ENCODE assay signal across 26 cellular contexts in genomic region chr10:791639-792038, GRCh38.
DNase-seq lines count a peak whose midpoint lies in the region; ATAC-seq, FAIRE-seq and TF ChIP-seq lines count a peak whose summit lies in the region.
"Had no signal": no experiment of that assay in that cellular context is flagged by ENCODE, and none has a peak within 500 bp of the region (broad histone marks: within the 10 kb centered on the region; RNA-seq: fewer than 3 reads in every experiment).

No MANE protein-coding gene starts in this region.

- no peak overlapping the region for H3K27ac Mint-ChIP-seq in activated CD4-positive, alpha-beta memory T cell treated with anti-CD3 and anti-CD28 coated beads for 36 hours
- no peak overlapping the region for H3K27ac Mint-ChIP-seq in activated CD4-positive, alpha-beta memory T cell treated with anti-CD3 and anti-CD28 coated beads, Interleukin-2, amount 10 ng/mL, durations not matched to agents 7 days and 5 days
- peak overlapping the region; percentile 15 for H3K27ac Mint-ChIP-seq in astrocyte (ENCODE audit: unreplicated experiment)
- H3K27ac Mint-ChIP-seq: B cell had no signal

- no peak overlapping the region for H3K4me3 Mint-ChIP-seq in activated CD4-positive, alpha-beta memory T cell treated with anti-CD3 and anti-CD28 coated beads for 36 hours
- no peak overlapping the region for H3K4me3 Mint-ChIP-seq in activated CD4-positive, alpha-beta memory T cell treated with anti-CD3 and anti-CD28 coated beads, Interleukin-2, amount 10 ng/mL, durations not matched to agents 7 days and 5 days
- H3K4me3 Mint-ChIP-seq in astrocyte (ENCODE audit: unreplicated experiment): no peak overlapping the region
- H3K4me3 Mint-ChIP-seq: B cell, CD14-positive monocyte had no signal

- H2AFZ ChIP-seq in astrocyte (ENCODE audit: low read depth, low read length) (no peak overlapping the region), mesenchymal stem cell (ENCODE audit: low read depth, low read length) (no peak overlapping the region)
- H2AFZ ChIP-seq: PC-9 had no signal

- H3K9me3 ChIP-seq in astrocyte (ENCODE audit: insufficient read depth, low read depth, low read length): no peaks in the 10 kb centered on the region
- peaks cover 6% of the 10 kb centered on the region for H3K9me3 ChIP-seq in mesenchymal stem cell (ENCODE audit: control insufficient read depth, low read length)
- H3K9me3 ChIP-seq: SK-N-SH had no signal

- no peak for ATAC-seq in sciatic nerve

- H2BK15ac ChIP-seq in mesenchymal stem cell (ENCODE audit: low read depth, poor library complexity, severe bottlenecking): no peak overlapping the region

- peaks cover 7% of the 10 kb centered on the region for H3K36me3 Mint-ChIP-seq in activated CD4-positive, alpha-beta memory T cell treated with anti-CD3 and anti-CD28 coated beads for 36 hours
- H3K36me3 Mint-ChIP-seq in activated CD4-positive, alpha-beta memory T cell treated with anti-CD3 and anti-CD28 coated beads, Interleukin-2, amount 10 ng/mL, durations not matched to agents 7 days and 5 days (ENCODE audit: low read depth): peaks cover 12% of the 10 kb centered on the region
- H3K36me3 Mint-ChIP-seq in astrocyte (ENCODE audit: low read depth, unreplicated experiment): peaks cover 18% of the 10 kb centered on the region
- H3K36me3 Mint-ChIP-seq: CD14-positive monocyte had no signal

- no peaks in the 10 kb centered on the region for H3K79me2 ChIP-seq in astrocyte (ENCODE audit: insufficient read depth, low read length)

- no peak overlapping the region for H3K18ac ChIP-seq in mesenchymal stem cell (ENCODE audit: low read depth in 1 of 2, low read length in 2 of 2)

- H3K36me3 ChIP-seq in astrocyte (ENCODE audit: insufficient read depth, low read length) (no peaks in the 10 kb centered on the region), mesenchymal stem cell (ENCODE audit: control insufficient read depth in 1 of 2, insufficient read depth in 2 of 2, low read depth in 1 of 2, low read length in 2 of 2) (peaks cover 0 to 6% of the 10 kb centered on the region in 2 experiments)

- peak overlapping the region in 1 of 2 experiments; percentile 0 for H3K14ac ChIP-seq in mesenchymal stem cell (ENCODE audit: low read length in 2 of 2)

- intact Hi-C loops in activated CD4-positive, alpha-beta memory T cell treated with anti-CD3 and anti-CD28 coated beads for 36 hours (cut with micrococcal nuclease): no loop called here
- intact Hi-C loops in sciatic nerve (cut with DNase I): no loop called here

- peaks cover 13% of the 10 kb centered on the region for H4K20me1 ChIP-seq in astrocyte (ENCODE audit: insufficient read depth, low read length)

- no peaks in the 10 kb centered on the region for H3K4me1 Mint-ChIP-seq in activated CD4-positive, alpha-beta memory T cell treated with anti-CD3 and anti-CD28 coated beads for 36 hours (ENCODE audit: low read depth)
- no peaks in the 10 kb centered on the region for H3K4me1 Mint-ChIP-seq in activated CD4-positive, alpha-beta memory T cell treated with anti-CD3 and anti-CD28 coated beads, Interleukin-2, amount 10 ng/mL, durations not matched to agents 7 days and 5 days
- H3K4me1 Mint-ChIP-seq in astrocyte (ENCODE audit: low read depth, unreplicated experiment): peaks cover 4% of the 10 kb centered on the region
- H3K4me1 Mint-ChIP-seq: CD14-positive monocyte had no signal

- no peak overlapping the region for H2BK120ac ChIP-seq in mesenchymal stem cell (ENCODE audit: low read depth, low read length)

- no peak overlapping the region for H4K8ac ChIP-seq in mesenchymal stem cell (ENCODE audit: low read length)

- no peak overlapping the region for H2AK5ac ChIP-seq in mesenchymal stem cell (ENCODE audit: low read length, severe bottlenecking)

- H4K91ac ChIP-seq in mesenchymal stem cell (ENCODE audit: low read length): peak overlapping the region; percentile 23

- WGBS in mesenchymal stem cell: 97% methylated on average over 7 of the region's 7 CpGs

- no peaks in the 10 kb centered on the region for H3K79me1 ChIP-seq in mesenchymal stem cell (replicated peaks; ENCODE audit: low read length, poor library complexity, severe bottlenecking)

- H3K4me2 ChIP-seq in astrocyte (ENCODE audit: low read length): no peak overlapping the region
- H3K4me2 ChIP-seq in mesenchymal stem cell (ENCODE audit: low read length, poor library complexity, severe bottlenecking): no peak overlapping the region
- H3K4me2 ChIP-seq: KMS-11, PC-9, SK-N-SH had no signal

- H2BK5ac ChIP-seq in mesenchymal stem cell (ENCODE audit: low read depth, low read length, poor library complexity, severe bottlenecking): no peak overlapping the region

- peak; percentile 3 for DNase-seq in activated CD4-positive, alpha-beta memory T cell treated with anti-CD3 and anti-CD28 coated beads for 36 hours
- DNase-seq in activated CD4-positive, alpha-beta memory T cell treated with anti-CD3 and anti-CD28 coated beads, Interleukin-2, amount 10 ng/mL, durations not matched to agents 7 days and 5 days: no peak
- DNase-seq in astrocyte (ENCODE audit: low read depth) (no peak), mesenchymal stem cell (no peak), sciatic nerve (ENCODE audit: low spot score) (peak; percentile 5), SIG-M5 (lab: John Stamatoyannopoulos, UW) (no peak), RCC 7860 (ENCODE audit: low spot score) (no peak), AML-193 (lab: John Stamatoyannopoulos, UW) (no peak)
- DNase-seq: DMS53, EL, GF-D8, NCI-H1092 treated with DMSO at 0.1 percent for 48 hours, NCI-H146, NCI-H2029, NCI-H226, NCI-H510A treated with DMSO at 0.1 percent for 48 hours, NCI-H748 treated with DMSO at 0.1 percent for 48 hours, PC-9, SHP77 treated with DMSO at 0.1 percent for 48 hours had no signal

- peaks cover 24% of the 10 kb centered on the region for H3K4me1 ChIP-seq in astrocyte (ENCODE audit: insufficient read depth, low read length)
- peaks cover 33% of the 10 kb centered on the region for H3K4me1 ChIP-seq in mesenchymal stem cell (ENCODE audit: control insufficient read depth, insufficient read depth, low read depth, low read length)

- no peak overlapping the region for H3K23ac ChIP-seq in mesenchymal stem cell (ENCODE audit: low read length in 2 of 2)

- CTCF ChIA-PET in activated CD4-positive, alpha-beta memory T cell treated with anti-CD3 and anti-CD28 coated beads for 36 hours (lab: Charles Lee): no interaction called here
- CTCF ChIA-PET in activated CD4-positive, alpha-beta memory T cell treated with anti-CD3 and anti-CD28 coated beads, Interleukin-2, amount 10 ng/mL, durations not matched to agents 7 days and 5 days (lab: Charles Lee): no interaction called here

- H3K4me3 ChIP-seq in astrocyte (ENCODE audit: insufficient read depth, low read depth, low read length) (no peak overlapping the region), mesenchymal stem cell (ENCODE audit: insufficient read depth in 1 of 2, low read depth in 1 of 2, low read length in 2 of 2) (no peak overlapping the region)
- H3K4me3 ChIP-seq: PC-9 had no signal

- no peaks in the 10 kb centered on the region for H3K27me3 Mint-ChIP-seq in activated CD4-positive, alpha-beta memory T cell treated with anti-CD3 and anti-CD28 coated beads for 36 hours
- no peaks in the 10 kb centered on the region for H3K27me3 Mint-ChIP-seq in activated CD4-positive, alpha-beta memory T cell treated with anti-CD3 and anti-CD28 coated beads, Interleukin-2, amount 10 ng/mL, durations not matched to agents 7 days and 5 days
- H3K27me3 Mint-ChIP-seq in astrocyte (ENCODE audit: low read depth, unreplicated experiment): no peaks in the 10 kb centered on the region

- POLR2A ChIA-PET in activated CD4-positive, alpha-beta memory T cell treated with anti-CD3 and anti-CD28 coated beads for 36 hours (lab: Charles Lee): no interaction called here
- POLR2A ChIA-PET in activated CD4-positive, alpha-beta memory T cell treated with anti-CD3 and anti-CD28 coated beads, Interleukin-2, amount 10 ng/mL, durations not matched to agents 7 days and 5 days (lab: Charles Lee): no interaction called here

- no peak overlapping the region for H2BK12ac ChIP-seq in mesenchymal stem cell (ENCODE audit: low read length in 2 of 2)

- H3K27ac ChIP-seq in astrocyte (ENCODE audit: low read depth, low read length) (no peak overlapping the region), mesenchymal stem cell (ENCODE audit: low read length, poor library complexity, severe bottlenecking) (no peak overlapping the region)
- H3K27ac ChIP-seq: 22Rv1, KMS-11, PC-9, RWPE1 had no signal

- H3K9me3 Mint-ChIP-seq in activated CD4-positive, alpha-beta memory T cell treated with anti-CD3 and anti-CD28 coated beads for 36 hours: peaks cover 15% of the 10 kb centered on the region
- peaks cover 13% of the 10 kb centered on the region for H3K9me3 Mint-ChIP-seq in activated CD4-positive, alpha-beta memory T cell treated with anti-CD3 and anti-CD28 coated beads, Interleukin-2, amount 10 ng/mL, durations not matched to agents 7 days and 5 days
- H3K9me3 Mint-ChIP-seq in astrocyte (ENCODE audit: unreplicated experiment): peaks cover 6% of the 10 kb centered on the region

- TF ChIP-seq CTCF in astrocyte (IDR thresholded peaks at IDR 0.05; ENCODE audit: insufficient read depth, low read depth, low read length): no peak

- FAIRE-seq in astrocyte (lab: Jason Lieb, UNC) (no peak), RCC 7860 (lab: Jason Lieb, UNC) (no peak)
- FAIRE-seq: D721Med had no signal

- H3K4ac ChIP-seq in mesenchymal stem cell (ENCODE audit: low read depth in 1 of 2, low read length in 2 of 2): no peak overlapping the region

- H3K27me3 ChIP-seq in astrocyte (ENCODE audit: insufficient read depth, low read length): no peaks in the 10 kb centered on the region
- no peaks in the 10 kb centered on the region for H3K27me3 ChIP-seq in mesenchymal stem cell (ENCODE audit: control insufficient read depth in 1 of 2, insufficient read depth in 1 of 2, low read length in 2 of 2)

- H3K9ac ChIP-seq in astrocyte (ENCODE audit: low read length) (no peak overlapping the region), mesenchymal stem cell (ENCODE audit: low read length) (no peak overlapping the region)
- H3K9ac ChIP-seq: KMS-11, SK-N-SH had no signal

Comparison
In these comparisons a context has a peak if more than half of its experiments do, and no peak if none do; other contexts are left out.
1. DNase-seq: peak in activated CD4-positive, alpha-beta memory T cell treated with anti-CD3 and anti-CD28 coated beads for 36 hours (single experiment) and sciatic nerve (single experiment); none in activated CD4-positive, alpha-beta memory T cell treated with anti-CD3 and anti-CD28 coated beads, Interleukin-2, amount 10 ng/mL, durations not matched to agents 7 days and 5 days (single experiment), astrocyte (single experiment), mesenchymal stem cell (single experiment), SIG-M5 (single experiment), RCC 7860 (single experiment) and AML-193 (0 of 2).